Comparison of ENCODE assay signal across 1 cellular context in the genomic region with DNA sequence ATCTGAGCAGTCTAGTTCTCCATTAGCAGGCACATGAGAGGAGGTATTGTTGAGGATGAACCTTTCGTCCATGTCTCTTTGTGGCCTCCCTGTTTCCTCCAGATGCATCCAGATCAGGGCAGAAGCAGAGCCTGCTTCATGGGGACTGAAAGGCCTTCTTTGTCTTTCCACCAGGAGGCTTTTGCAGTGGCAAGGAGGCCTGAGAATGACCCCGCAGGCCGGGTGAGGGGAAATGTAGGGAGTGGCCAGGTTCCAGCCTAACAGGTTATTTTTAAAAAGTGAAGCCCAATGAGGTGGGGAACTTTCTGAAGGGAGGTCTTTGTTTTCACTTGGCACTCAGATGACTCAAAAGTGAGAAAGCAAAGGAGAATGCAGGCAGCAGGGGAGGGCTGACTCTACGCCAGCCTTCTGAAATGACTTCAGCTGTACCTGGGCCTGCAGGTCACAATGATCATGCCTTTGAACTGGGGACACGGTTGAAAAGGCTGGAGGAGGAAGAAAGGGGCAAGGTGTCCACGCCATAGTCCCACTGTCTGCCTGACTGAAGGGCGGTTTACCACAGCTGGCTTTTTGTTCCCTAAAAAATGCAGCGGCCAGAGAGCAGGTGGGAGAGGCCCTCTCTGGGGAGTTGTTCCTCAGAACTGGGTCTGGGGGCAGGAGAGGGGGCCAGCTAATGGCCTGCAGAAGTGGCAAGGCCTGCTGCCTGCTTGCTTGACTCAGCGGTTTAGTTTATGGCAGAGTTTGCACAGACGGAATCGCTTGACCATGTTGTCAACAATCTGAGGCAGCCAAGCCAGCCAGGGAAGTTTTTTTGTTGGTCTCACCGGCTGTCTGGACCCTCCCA.
TF ChIP-seq lines count a peak whose summit lies in the region.

No MANE protein-coding gene starts in this region.

TF ChIP-seq in GM12878, 131 proteins besides CTCF, POLR2A, EP300 and RAD21 (continued from another document and continues in another):
- TF ChIP-seq, protein P1, sequence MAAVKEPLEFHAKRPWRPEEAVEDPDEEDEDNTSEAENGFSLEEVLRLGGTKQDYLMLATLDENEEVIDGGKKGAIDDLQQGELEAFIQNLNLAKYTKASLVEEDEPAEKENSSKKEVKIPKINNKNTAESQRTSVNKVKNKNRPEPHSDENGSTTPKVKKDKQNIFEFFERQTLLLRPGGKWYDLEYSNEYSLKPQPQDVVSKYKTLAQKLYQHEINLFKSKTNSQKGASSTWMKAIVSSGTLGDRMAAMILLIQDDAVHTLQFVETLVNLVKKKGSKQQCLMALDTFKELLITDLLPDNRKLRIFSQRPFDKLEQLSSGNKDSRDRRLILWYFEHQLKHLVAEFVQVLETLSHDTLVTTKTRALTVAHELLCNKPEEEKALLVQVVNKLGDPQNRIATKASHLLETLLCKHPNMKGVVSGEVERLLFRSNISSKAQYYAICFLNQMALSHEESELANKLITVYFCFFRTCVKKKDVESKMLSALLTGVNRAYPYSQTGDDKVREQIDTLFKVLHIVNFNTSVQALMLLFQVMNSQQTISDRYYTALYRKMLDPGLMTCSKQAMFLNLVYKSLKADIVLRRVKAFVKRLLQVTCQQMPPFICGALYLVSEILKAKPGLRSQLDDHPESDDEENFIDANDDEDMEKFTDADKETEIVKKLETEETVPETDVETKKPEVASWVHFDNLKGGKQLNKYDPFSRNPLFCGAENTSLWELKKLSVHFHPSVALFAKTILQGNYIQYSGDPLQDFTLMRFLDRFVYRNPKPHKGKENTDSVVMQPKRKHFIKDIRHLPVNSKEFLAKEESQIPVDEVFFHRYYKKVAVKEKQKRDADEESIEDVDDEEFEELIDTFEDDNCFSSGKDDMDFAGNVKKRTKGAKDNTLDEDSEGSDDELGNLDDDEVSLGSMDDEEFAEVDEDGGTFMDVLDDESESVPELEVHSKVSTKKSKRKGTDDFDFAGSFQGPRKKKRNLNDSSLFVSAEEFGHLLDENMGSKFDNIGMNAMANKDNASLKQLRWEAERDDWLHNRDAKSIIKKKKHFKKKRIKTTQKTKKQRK (IDR thresholded peaks at IDR 0.05; ENCODE audit: low read depth, low read length): no peak
- TF ChIP-seq MTA3 (IDR thresholded peaks at IDR 0.05; ENCODE audit: borderline replicate concordance, low read length) (peak; percentile 84), KAT2A (conservative IDR thresholded peaks at IDR 0.05; ENCODE audit: control insufficient read depth, low read depth, low read length) (no peak), IKZF1 (conservative IDR thresholded peaks at IDR 0.05) (peak; percentile 96), RELA (IDR thresholded peaks at IDR 0.05; ENCODE audit: borderline replicate concordance, partially characterized antibody) (peak; percentile 34), ZBED1 (IDR thresholded peaks at IDR 0.05; ENCODE audit: borderline replicate concordance) (peak; percentile 91), CREM (IDR thresholded peaks at IDR 0.05; ENCODE audit: low read depth) (peak; percentile 91; the same call in 1 of the 2 replicates), SUZ12 (IDR thresholded peaks at IDR 0.05; ENCODE audit: unreplicated experiment) (no peak), FOXM1 (IDR thresholded peaks at IDR 0.05; ENCODE audit: low read depth, low read length) (peak; percentile 96), RFX5 (IDR thresholded peaks at IDR 0.05; ENCODE audit: low read depth, low read length) (0 out of 2 replicates have a peak, but pooled peaks have one; percentile 6), CBFB (IDR thresholded peaks at IDR 0.05; ENCODE audit: low read depth) (peak; percentile 85), ZBTB40 (IDR thresholded peaks at IDR 0.05; ENCODE audit: borderline replicate concordance) (no peak), MTA2 (IDR thresholded peaks at IDR 0.05; ENCODE audit: low read depth) (peak; percentile 95; the same call in 1 of the 2 replicates), SMAD1 (IDR thresholded peaks at IDR 0.05; ENCODE audit: low read depth, partially characterized antibody) (peak; percentile 51), KDM1A (IDR thresholded peaks at IDR 0.05; ENCODE audit: borderline replicate concordance) (no peak), ATF7 (IDR thresholded peaks at IDR 0.05; ENCODE audit: low read depth) (peak; percentile 88), YY1 (IDR thresholded peaks at IDR 0.05; ENCODE audit: low read depth, low read length) (peak; percentile 37; the same call in 1 of the 2 replicates), SPI1 (IDR thresholded peaks at IDR 0.05; ENCODE audit: borderline replicate concordance, insufficient read depth, low read depth, low read length) (no peak), JUNB (IDR thresholded peaks at IDR 0.05) (peak; percentile 90), TBL1XR1 (IDR thresholded peaks at IDR 0.05; ENCODE audit: low read depth, low read length) (peak; percentile 52; the same call in 1 of the 2 replicates), ZSCAN29 (IDR thresholded peaks at IDR 0.05) (no peak; the same call in 1 of the 2 replicates), ZBTB4 (CRISPR knock-in tag; IDR thresholded peaks at IDR 0.05) (no peak), BMI1 (IDR thresholded peaks at IDR 0.05; ENCODE audit: borderline replicate concordance) (peak; percentile 36; the same call in 1 of the 2 replicates), MEF2B (IDR thresholded peaks at IDR 0.05; ENCODE audit: partially characterized antibody, poor library complexity, severe bottlenecking) (peak; percentile 90), EGR1 (IDR thresholded peaks at IDR 0.05; ENCODE audit: borderline replicate concordance in 1 of 2, low read depth in 2 of 2, low read length in 2 of 2) (peak in 1 of 2 experiments; percentile 12; a peak in 1 of 3 replicates), TCF7 (IDR thresholded peaks at IDR 0.05; ENCODE audit: borderline replicate concordance) (peak; percentile 95), SMARCA5 (IDR thresholded peaks at IDR 0.05) (peak; percentile 55; the same call in 1 of the 2 replicates), CHD4 (IDR thresholded peaks at IDR 0.05) (no peak), SMC3 (IDR thresholded peaks at IDR 0.05; ENCODE audit: borderline replicate concordance, low read length) (peak; percentile 33; the same call in 1 of the 2 replicates), GATAD2B (conservative IDR thresholded peaks at IDR 0.05; ENCODE audit: low read depth) (peak; percentile 85), IRF4 (IDR thresholded peaks at IDR 0.05; ENCODE audit: low read depth, low read length) (no peak), TARDBP (IDR thresholded peaks at IDR 0.05; ENCODE audit: borderline replicate concordance) (no peak), PML (IDR thresholded peaks at IDR 0.05; ENCODE audit: low read length) (peak; percentile 66; the same call in 1 of the 2 replicates), RUNX3 (IDR thresholded peaks at IDR 0.05; ENCODE audit: low read length) (peak; percentile 93)
- TF ChIP-seq, protein P2, sequence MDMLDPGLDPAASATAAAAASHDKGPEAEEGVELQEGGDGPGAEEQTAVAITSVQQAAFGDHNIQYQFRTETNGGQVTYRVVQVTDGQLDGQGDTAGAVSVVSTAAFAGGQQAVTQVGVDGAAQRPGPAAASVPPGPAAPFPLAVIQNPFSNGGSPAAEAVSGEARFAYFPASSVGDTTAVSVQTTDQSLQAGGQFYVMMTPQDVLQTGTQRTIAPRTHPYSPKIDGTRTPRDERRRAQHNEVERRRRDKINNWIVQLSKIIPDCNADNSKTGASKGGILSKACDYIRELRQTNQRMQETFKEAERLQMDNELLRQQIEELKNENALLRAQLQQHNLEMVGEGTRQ (IDR thresholded peaks at IDR 0.05; ENCODE audit: borderline replicate concordance, low read depth, low read length): no peak
- TF ChIP-seq, protein P3, sequence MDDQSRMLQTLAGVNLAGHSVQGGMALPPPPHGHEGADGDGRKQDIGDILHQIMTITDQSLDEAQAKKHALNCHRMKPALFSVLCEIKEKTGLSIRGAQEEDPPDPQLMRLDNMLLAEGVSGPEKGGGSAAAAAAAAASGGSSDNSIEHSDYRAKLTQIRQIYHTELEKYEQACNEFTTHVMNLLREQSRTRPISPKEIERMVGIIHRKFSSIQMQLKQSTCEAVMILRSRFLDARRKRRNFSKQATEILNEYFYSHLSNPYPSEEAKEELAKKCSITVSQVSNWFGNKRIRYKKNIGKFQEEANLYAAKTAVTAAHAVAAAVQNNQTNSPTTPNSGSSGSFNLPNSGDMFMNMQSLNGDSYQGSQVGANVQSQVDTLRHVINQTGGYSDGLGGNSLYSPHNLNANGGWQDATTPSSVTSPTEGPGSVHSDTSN (IDR thresholded peaks at IDR 0.05; ENCODE audit: insufficient replicate concordance, low read depth, low read length): peak; percentile 24
- TF ChIP-seq, protein P4, sequence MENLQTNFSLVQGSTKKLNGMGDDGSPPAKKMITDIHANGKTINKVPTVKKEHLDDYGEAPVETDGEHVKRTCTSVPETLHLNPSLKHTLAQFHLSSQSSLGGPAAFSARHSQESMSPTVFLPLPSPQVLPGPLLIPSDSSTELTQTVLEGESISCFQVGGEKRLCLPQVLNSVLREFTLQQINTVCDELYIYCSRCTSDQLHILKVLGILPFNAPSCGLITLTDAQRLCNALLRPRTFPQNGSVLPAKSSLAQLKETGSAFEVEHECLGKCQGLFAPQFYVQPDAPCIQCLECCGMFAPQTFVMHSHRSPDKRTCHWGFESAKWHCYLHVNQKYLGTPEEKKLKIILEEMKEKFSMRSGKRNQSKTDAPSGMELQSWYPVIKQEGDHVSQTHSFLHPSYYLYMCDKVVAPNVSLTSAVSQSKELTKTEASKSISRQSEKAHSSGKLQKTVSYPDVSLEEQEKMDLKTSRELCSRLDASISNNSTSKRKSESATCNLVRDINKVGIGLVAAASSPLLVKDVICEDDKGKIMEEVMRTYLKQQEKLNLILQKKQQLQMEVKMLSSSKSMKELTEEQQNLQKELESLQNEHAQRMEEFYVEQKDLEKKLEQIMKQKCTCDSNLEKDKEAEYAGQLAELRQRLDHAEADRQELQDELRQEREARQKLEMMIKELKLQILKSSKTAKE (IDR thresholded peaks at IDR 0.05; ENCODE audit: low read depth, poor library complexity, severe bottlenecking): peak; percentile 96
- TF ChIP-seq, protein P5, sequence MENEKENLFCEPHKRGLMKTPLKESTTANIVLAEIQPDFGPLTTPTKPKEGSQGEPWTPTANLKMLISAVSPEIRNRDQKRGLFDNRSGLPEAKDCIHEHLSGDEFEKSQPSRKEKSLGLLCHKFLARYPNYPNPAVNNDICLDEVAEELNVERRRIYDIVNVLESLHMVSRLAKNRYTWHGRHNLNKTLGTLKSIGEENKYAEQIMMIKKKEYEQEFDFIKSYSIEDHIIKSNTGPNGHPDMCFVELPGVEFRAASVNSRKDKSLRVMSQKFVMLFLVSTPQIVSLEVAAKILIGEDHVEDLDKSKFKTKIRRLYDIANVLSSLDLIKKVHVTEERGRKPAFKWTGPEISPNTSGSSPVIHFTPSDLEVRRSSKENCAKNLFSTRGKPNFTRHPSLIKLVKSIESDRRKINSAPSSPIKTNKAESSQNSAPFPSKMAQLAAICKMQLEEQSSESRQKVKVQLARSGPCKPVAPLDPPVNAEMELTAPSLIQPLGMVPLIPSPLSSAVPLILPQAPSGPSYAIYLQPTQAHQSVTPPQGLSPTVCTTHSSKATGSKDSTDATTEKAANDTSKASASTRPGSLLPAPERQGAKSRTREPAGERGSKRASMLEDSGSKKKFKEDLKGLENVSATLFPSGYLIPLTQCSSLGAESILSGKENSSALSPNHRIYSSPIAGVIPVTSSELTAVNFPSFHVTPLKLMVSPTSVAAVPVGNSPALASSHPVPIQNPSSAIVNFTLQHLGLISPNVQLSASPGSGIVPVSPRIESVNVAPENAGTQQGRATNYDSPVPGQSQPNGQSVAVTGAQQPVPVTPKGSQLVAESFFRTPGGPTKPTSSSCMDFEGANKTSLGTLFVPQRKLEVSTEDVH (IDR thresholded peaks at IDR 0.05; ENCODE audit: low read depth, partially characterized antibody): no peak
